ENCODE assay signal across 8 cellular contexts in the genomic region with DNA sequence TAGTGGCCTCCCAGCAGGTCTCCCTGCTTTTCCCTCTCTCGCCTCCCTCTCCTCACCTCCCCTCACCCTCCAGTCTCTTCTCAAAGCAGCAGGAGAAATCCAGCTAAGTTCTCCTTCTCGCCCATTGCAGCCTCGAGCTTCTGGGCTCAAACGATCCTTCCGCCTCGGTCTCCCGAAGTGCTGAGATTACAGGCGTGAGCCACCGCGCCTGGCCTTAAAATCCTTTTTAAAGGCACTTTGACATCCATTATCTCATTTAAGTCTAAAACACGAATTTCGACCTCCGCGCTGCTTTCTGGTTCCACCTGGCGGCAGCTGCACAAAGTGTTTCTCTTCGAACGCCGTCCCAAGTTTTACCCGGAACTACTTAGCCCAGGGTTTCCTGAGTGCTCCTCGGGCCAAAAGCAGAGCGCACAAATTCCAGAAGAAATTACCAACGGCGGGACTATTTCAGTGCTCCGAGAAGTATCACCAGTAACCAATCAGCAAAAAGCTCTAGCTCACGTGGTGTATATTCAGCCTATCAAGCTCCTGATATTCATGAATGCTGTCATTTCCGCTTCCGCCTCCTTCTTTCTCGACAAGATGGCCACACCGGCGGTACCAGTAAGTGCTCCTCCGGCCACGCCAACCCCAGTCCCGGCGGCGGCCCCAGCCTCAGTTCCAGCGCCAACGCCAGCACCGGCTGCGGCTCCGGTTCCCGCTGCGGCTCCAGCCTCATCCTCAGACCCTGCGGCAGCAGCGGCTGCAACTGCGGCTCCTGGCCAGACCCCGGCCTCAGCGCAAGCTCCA.
DNase-seq lines count a peak whose midpoint lies in the region; ATAC-seq lines count a peak whose summit lies in the region.

A gene with protein sequence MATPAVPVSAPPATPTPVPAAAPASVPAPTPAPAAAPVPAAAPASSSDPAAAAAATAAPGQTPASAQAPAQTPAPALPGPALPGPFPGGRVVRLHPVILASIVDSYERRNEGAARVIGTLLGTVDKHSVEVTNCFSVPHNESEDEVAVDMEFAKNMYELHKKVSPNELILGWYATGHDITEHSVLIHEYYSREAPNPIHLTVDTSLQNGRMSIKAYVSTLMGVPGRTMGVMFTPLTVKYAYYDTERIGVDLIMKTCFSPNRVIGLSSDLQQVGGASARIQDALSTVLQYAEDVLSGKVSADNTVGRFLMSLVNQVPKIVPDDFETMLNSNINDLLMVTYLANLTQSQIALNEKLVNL (plus strand): TSS at position 570 of the 792 bp plus-strand sequence. CDS start 16 bp downstream, at position 586.

- peak; percentile 93 for DNase-seq in AG20443 (ENCODE audit: low spot score)
- peak; percentile 99 for DNase-seq in NCI-H446 treated with DMSO at 0.1 percent for 48 hours (lab: John Stamatoyannopoulos, UW)
- peak; percentile 99 for DNase-seq in cerebellar cortex (ENCODE audit: low spot score)
- DNase-seq in islet precursor cell: peak; percentile 98
- DNase-seq in stimulated activated CD4-positive, alpha-beta T cell treated with anti-CD3 and anti-CD28 coated beads, Interleukin-12 subunit alpha, Interleukin-12 subunit beta, amount 100 ng/mL, for 48 hours (ENCODE audit: low read depth in 2 of 3, low spot score in 1 of 3): peak; percentile 79 to 90 (median 84)

- peak; percentile 91 for ATAC-seq in GM19043 (IDR thresholded peaks at IDR 0.05; ENCODE audit: low read depth, unreplicated experiment)
- peak; percentile 97 for ATAC-seq in HG03378 (IDR thresholded peaks at IDR 0.05; ENCODE audit: unreplicated experiment)
- ATAC-seq in activated CD4-positive, CD25-positive, alpha-beta regulatory T cell treated with anti-CD3 and anti-CD28 coated beads, Interleukin-2, amount 50 U/mL, for 24 hours: peak; percentile 99

Comparison
In these comparisons a context has a peak if more than half of its experiments do, and no peak if none do; other contexts are left out.
1. Peak in every context shown above with its lines: DNase-seq and ATAC-seq.